21 cellular contexts compared by ENCODE assay signal in the genomic region with DNA sequence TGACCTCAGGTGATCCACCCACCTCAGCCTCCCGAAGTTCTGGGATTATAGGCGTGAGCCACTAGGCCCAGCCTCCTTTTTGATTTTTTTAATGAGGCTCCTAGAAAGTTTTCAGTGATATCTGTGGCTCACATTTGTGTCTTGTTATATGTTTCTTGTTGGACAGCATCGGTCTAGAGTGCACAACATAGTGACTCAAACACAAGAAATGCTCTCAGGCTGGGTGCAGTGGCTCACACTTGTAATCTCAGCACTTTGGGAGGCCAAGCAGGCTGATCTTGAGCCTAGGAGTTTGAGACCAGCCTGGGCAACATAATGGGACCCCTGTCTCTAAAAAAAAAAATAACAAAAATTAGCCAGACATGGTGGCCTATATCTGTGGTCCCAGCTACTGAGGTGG. TPM values are rescaled to one million over a fixed set of nuclear protein-coding genes. Genes with fewer than 3 reads are reported as not detected.
DNase-seq lines count a peak whose midpoint lies in the region; FAIRE-seq and TF ChIP-seq lines count a peak whose summit lies in the region.
"Had no signal": no experiment of that assay in that cellular context is flagged by ENCODE, and none has a peak within 500 bp of the region (broad histone marks: within the 10 kb centered on the region; RNA-seq: fewer than 3 reads in every experiment).

No MANE protein-coding gene starts in this region.

- H3K27ac ChIP-seq in small intestine (ENCODE audit: low read depth in 1 of 2, low read length in 1 of 2): no peak overlapping the region
- H3K27ac ChIP-seq: 22Rv1 had no signal

- no peak for TF ChIP-seq CTCF in choroid plexus epithelial cell (conservative IDR thresholded peaks at IDR 0.05; ENCODE audit: low read depth, low read length)

- H3K4me3 ChIP-seq in choroid plexus epithelial cell (ENCODE audit: low read depth, low read length): no peak overlapping the region
- no peak overlapping the region for H3K4me3 ChIP-seq in small intestine (ENCODE audit: low read depth in 1 of 2, low read length in 2 of 2)
- H3K4me3 ChIP-seq: GM23338 had no signal

- peaks cover 0 to 6% of the 10 kb centered on the region in 2 donors for H3K4me1 ChIP-seq in small intestine (ENCODE audit: control insufficient read depth in 2 of 2, insufficient read depth in 1 of 2, low read depth in 1 of 2, low read length in 1 of 2)

- no peaks in the 10 kb centered on the region for H3K27me3 Mint-ChIP-seq in activated naive CD4-positive, alpha-beta T cell treated with anti-CD3 and anti-CD28 coated beads, Interleukin-2, amount 50 U/mL, for 24 hours
- H3K27me3 Mint-ChIP-seq in activated naive CD4-positive, alpha-beta T cell treated with anti-CD3 and anti-CD28 coated beads, Interleukin-2, amount 10 ng/mL, durations not matched to agents 7 days and 5 days: no peaks in the 10 kb centered on the region
- H3K27me3 Mint-ChIP-seq: B cell; CD4-positive, alpha-beta T cell had no signal

- H3K9me3 Mint-ChIP-seq in activated naive CD4-positive, alpha-beta T cell treated with anti-CD3 and anti-CD28 coated beads, Interleukin-2, amount 50 U/mL, for 24 hours: no peaks in the 10 kb centered on the region
- no peaks in the 10 kb centered on the region for H3K9me3 Mint-ChIP-seq in activated naive CD4-positive, alpha-beta T cell treated with anti-CD3 and anti-CD28 coated beads, Interleukin-2, amount 10 ng/mL, durations not matched to agents 7 days and 5 days
- H3K9me3 Mint-ChIP-seq: CD4-positive, alpha-beta T cell; GM23338 had no signal

- H3K36me3 Mint-ChIP-seq in activated naive CD4-positive, alpha-beta T cell treated with anti-CD3 and anti-CD28 coated beads, Interleukin-2, amount 50 U/mL, for 24 hours: peaks cover 26% of the 10 kb centered on the region
- peaks cover 46% of the 10 kb centered on the region for H3K36me3 Mint-ChIP-seq in activated naive CD4-positive, alpha-beta T cell treated with anti-CD3 and anti-CD28 coated beads, Interleukin-2, amount 10 ng/mL, durations not matched to agents 7 days and 5 days

- H3K4me3 Mint-ChIP-seq in activated naive CD4-positive, alpha-beta T cell treated with anti-CD3 and anti-CD28 coated beads, Interleukin-2, amount 50 U/mL, for 24 hours: no peak overlapping the region
- H3K4me3 Mint-ChIP-seq in activated naive CD4-positive, alpha-beta T cell treated with anti-CD3 and anti-CD28 coated beads, Interleukin-2, amount 10 ng/mL, durations not matched to agents 7 days and 5 days: no peak overlapping the region
- H3K4me3 Mint-ChIP-seq: B cell; CD4-positive, alpha-beta T cell; GM23338 had no signal

- H3K9me3 ChIP-seq in small intestine (ENCODE audit: control insufficient read depth, low read depth): no peaks in the 10 kb centered on the region

- FAIRE-seq in small intestine (lab: Jason Lieb, UNC): no peak
- FAIRE-seq: GM12892, GM19239, HepG2, HTR-8/SVneo had no signal

- H3K27ac Mint-ChIP-seq in activated naive CD4-positive, alpha-beta T cell treated with anti-CD3 and anti-CD28 coated beads, Interleukin-2, amount 50 U/mL, for 24 hours: peak overlapping the region; percentile 12
- H3K27ac Mint-ChIP-seq in activated naive CD4-positive, alpha-beta T cell treated with anti-CD3 and anti-CD28 coated beads, Interleukin-2, amount 10 ng/mL, durations not matched to agents 7 days and 5 days: no peak overlapping the region
- H3K27ac Mint-ChIP-seq: B cell, GM23338 had no signal

- H3K36me3 ChIP-seq in small intestine (ENCODE audit: control insufficient read depth in 2 of 2, insufficient read depth in 2 of 2, low read length in 2 of 2): peaks cover 0 to 3% of the 10 kb centered on the region in 2 donors

- CTCF ChIA-PET in activated naive CD4-positive, alpha-beta T cell treated with anti-CD3 and anti-CD28 coated beads, Interleukin-2, amount 10 ng/mL, durations not matched to agents 7 days and 5 days (lab: Charles Lee): no interaction called here

- H3K4me1 Mint-ChIP-seq in activated naive CD4-positive, alpha-beta T cell treated with anti-CD3 and anti-CD28 coated beads, Interleukin-2, amount 50 U/mL, for 24 hours: peaks cover 52% of the 10 kb centered on the region
- peaks cover 26% of the 10 kb centered on the region for H3K4me1 Mint-ChIP-seq in activated naive CD4-positive, alpha-beta T cell treated with anti-CD3 and anti-CD28 coated beads, Interleukin-2, amount 10 ng/mL, durations not matched to agents 7 days and 5 days

- no peak for DNase-seq in activated naive CD4-positive, alpha-beta T cell treated with anti-CD3 and anti-CD28 coated beads, Interleukin-2, amount 10 ng/mL, durations not matched to agents 7 days and 5 days
- DNase-seq in choroid plexus epithelial cell (ENCODE audit: low read depth) (peak; percentile 34), fibroblast of peridontal ligament (ENCODE audit: extremely low read depth) (peak; percentile 20), small intestine (no peak), GM19240 (ENCODE audit: insufficient read length, low spot score) (no peak)
- no peak for DNase-seq in stimulated activated CD4-positive, alpha-beta T cell treated with anti-CD3 and anti-CD28 coated beads, Interleukin-4, amount 100 ng/mL, for 24 hours
- DNase-seq in activated CD8-positive, alpha-beta memory T cell treated with anti-CD3 and anti-CD28 coated beads for 24 hours: no peak
- DNase-seq: C1 segment of cervical spinal cord; Calu3; CD4-positive, alpha-beta T cell; DMS79; GDM1; H7 had no signal

- H3K27me3 ChIP-seq in small intestine (ENCODE audit: control insufficient read depth in 2 of 2, insufficient read depth in 2 of 2, low read length in 2 of 2): no peaks in the 10 kb centered on the region

- WGBS in small intestine, 3 donors: 89 to 100% (median 94%) methylated on average over 3 of the region's 3 CpGs

RNA-seq across cellular contexts. Expression of a gene that starts 8.2 kb away (rescaled TPM):
- polyA plus RNA-seq in small intestine: 10 to 100 TPM; 32.0 to 94.4 (median 56.7) TPM

RNA-seq across cellular contexts. Expression of a gene that starts 59.9 kb away (rescaled TPM):
- polyA plus RNA-seq in small intestine: 1 to 10 TPM; 2.2 to 4.1 (median 3.5) TPM

Comparison
In these comparisons a context has a peak if more than half of its experiments do, and no peak if none do; other contexts are left out.
1. DNase-seq: peak in choroid plexus epithelial cell (single experiment) and fibroblast of peridontal ligament (single experiment); none in activated naive CD4-positive, alpha-beta T cell treated with anti-CD3 and anti-CD28 coated beads, Interleukin-2, amount 10 ng/mL, durations not matched to agents 7 days and 5 days (single experiment), stimulated activated CD4-positive, alpha-beta T cell treated with anti-CD3 and anti-CD28 coated beads, Interleukin-4, amount 100 ng/mL, for 24 hours (single experiment), small intestine (single experiment), GM19240 (single experiment) and activated CD8-positive, alpha-beta memory T cell treated with anti-CD3 and anti-CD28 coated beads for 24 hours (single experiment).